ENCODE assay signal across 8 cellular contexts in genomic region chr10:74871595-74872382, GRCh38. TPM values are rescaled to one million over a fixed set of nuclear protein-coding genes. Genes with fewer than 3 reads are reported as not detected.
DNase-seq lines count a peak whose midpoint lies in the region; ATAC-seq lines count a peak whose summit lies in the region.

No MANE protein-coding gene starts in this region.

- peaks cover 43% of the 10 kb centered on the region for H3K4me1 Mint-ChIP-seq in T-helper 17 cell
- H3K4me1 Mint-ChIP-seq in stimulated activated effector memory CD8-positive, alpha-beta T cell treated with anti-CD3 and anti-CD28 coated beads, Interleukin-12 subunit alpha, Interleukin-12 subunit beta, amount 100 ng/mL, for 72 hours, result peaks cover 32% of the 10 kb centered on the region

- DNase-seq in activated CD8-positive, alpha-beta memory T cell treated with anti-CD3 and anti-CD28 coated beads for 24 hours, result peak; percentile 67
- no peak for DNase-seq in activated CD8-positive, alpha-beta memory T cell treated with anti-CD3 and anti-CD28 coated beads, Interleukin-2, amount 50 U/mL, for 4 hours
- DNase-seq in T-helper 17 cell, result no peak
- no peak for DNase-seq in stimulated activated effector memory CD8-positive, alpha-beta T cell treated with anti-CD3 and anti-CD28 coated beads, Interleukin-12 subunit alpha, Interleukin-12 subunit beta, amount 100 ng/mL, for 72 hours (ENCODE audit: low spot score in 2 of 2)
- DNase-seq in NCI-H1436 (lab: John Stamatoyannopoulos, UW), result no peak
- DNase-seq in AG20443 (ENCODE audit: low spot score), result no peak
- DNase-seq in DMS 273 treated with DMSO at 0.1 percent for 48 hours (lab: John Stamatoyannopoulos, UW), result no peak

- no peaks in the 10 kb centered on the region for H3K36me3 Mint-ChIP-seq in T-helper 17 cell (ENCODE audit: low read depth)
- H3K36me3 Mint-ChIP-seq in stimulated activated effector memory CD8-positive, alpha-beta T cell treated with anti-CD3 and anti-CD28 coated beads, Interleukin-12 subunit alpha, Interleukin-12 subunit beta, amount 100 ng/mL, for 72 hours, result no peaks in the 10 kb centered on the region

- no peaks in the 10 kb centered on the region for H3K9me3 Mint-ChIP-seq in stimulated activated effector memory CD8-positive, alpha-beta T cell treated with anti-CD3 and anti-CD28 coated beads, Interleukin-12 subunit alpha, Interleukin-12 subunit beta, amount 100 ng/mL, for 72 hours

- H3K27me3 Mint-ChIP-seq in T-helper 17 cell, result no peaks in the 10 kb centered on the region

- H3K27ac Mint-ChIP-seq in T-helper 17 cell, result peak overlapping the region; percentile 66
- H3K27ac Mint-ChIP-seq in stimulated activated effector memory CD8-positive, alpha-beta T cell treated with anti-CD3 and anti-CD28 coated beads, Interleukin-12 subunit alpha, Interleukin-12 subunit beta, amount 100 ng/mL, for 72 hours, result peak overlapping the region; percentile 48

- no peaks in the 10 kb centered on the region for H3K9me3 ChIP-seq in T-helper 17 cell (ENCODE audit: control insufficient read depth, low read length, poor library complexity, severe bottlenecking)

- peak overlapping the region; percentile 57 for H3K4me3 Mint-ChIP-seq in T-helper 17 cell
- H3K4me3 Mint-ChIP-seq in stimulated activated effector memory CD8-positive, alpha-beta T cell treated with anti-CD3 and anti-CD28 coated beads, Interleukin-12 subunit alpha, Interleukin-12 subunit beta, amount 100 ng/mL, for 72 hours, result peak overlapping the region; percentile 52

- peak; percentile 88 for ATAC-seq in HG02852 (IDR thresholded peaks at IDR 0.05; ENCODE audit: unreplicated experiment)
- ATAC-seq in T-helper 17 cell, result peak; percentile 73
- peak; percentile 93 for ATAC-seq in stimulated activated effector memory CD8-positive, alpha-beta T cell treated with anti-CD3 and anti-CD28 coated beads, Interleukin-12 subunit alpha, Interleukin-12 subunit beta, amount 100 ng/mL, for 72 hours

RNA-seq across cellular contexts. Expression of gene KAT6B, which starts 45.4 kb away (rescaled TPM):
- total RNA-seq in T-helper 17 cell, result 10 to 100 TPM; 81.9 to 84.6 TPM
